In genomic region chr14:24313912-24314311, GRCh38 we compare ENCODE assay signal across 12 cellular contexts. TPM values are rescaled to one million over a fixed set of nuclear protein-coding genes. Genes with fewer than 3 reads are reported as not detected.
DNase-seq lines count a peak whose midpoint lies in the region; ATAC-seq and TF ChIP-seq lines count a peak whose summit lies in the region.
"Had no signal": no experiment of that assay in that cellular context is flagged by ENCODE, and none has a peak within 500 bp of the region (broad histone marks: within the 10 kb centered on the region; RNA-seq: fewer than 3 reads in every experiment).

No MANE protein-coding gene starts in this region.

- H3K79me2 ChIP-seq in Loucy (ENCODE audit: insufficient read depth, low read length), result no peaks in the 10 kb centered on the region
- no peaks in the 10 kb centered on the region for H3K79me2 ChIP-seq in neural progenitor cell (ENCODE audit: low read depth)

- H3K27me3 ChIP-seq in CD4-positive, alpha-beta memory T cell (ENCODE audit: insufficient read depth, low read length), result no peaks in the 10 kb centered on the region
- H3K27me3 ChIP-seq in Loucy (ENCODE audit: insufficient read depth, low read length, poor library complexity, severe bottlenecking) (no peaks in the 10 kb centered on the region), neural progenitor cell (peaks cover 21% of the 10 kb centered on the region)

- H3K36me3 Mint-ChIP-seq in CD4-positive, alpha-beta memory T cell, result peaks cover 0 to 5% of the 10 kb centered on the region in 2 donors
- peaks cover 7% of the 10 kb centered on the region for H3K36me3 Mint-ChIP-seq in activated T-helper 17 cell treated with anti-CD3 and anti-CD28 coated beads, Interleukin-2, amount 50 U/mL, for 72 hours (ENCODE audit: low read depth)
- H3K36me3 Mint-ChIP-seq in neural progenitor cell, result peaks cover 2% of the 10 kb centered on the region

- H3K9ac ChIP-seq in Loucy (ENCODE audit: low read depth, low read length, poor library complexity, severe bottlenecking) (peak overlapping the region; percentile 57), neural progenitor cell (no peak overlapping the region)

- POLR2A ChIA-PET in CD4-positive, alpha-beta memory T cell (lab: Charles Lee; ENCODE audit: partially characterized antibody), result interaction anchor here (0.8 to 8.5 kb wide), 11 partner anchors 11 to 152 kb away, joined by 3 to 108 read pairs (median 8); partner anchors contain the start of genes CBLN3, DHRS1, IRF9 and KHNYN

- no peaks in the 10 kb centered on the region for H3K36me3 ChIP-seq in CD4-positive, alpha-beta memory T cell (ENCODE audit: insufficient read depth, low read length)
- no peaks in the 10 kb centered on the region for H3K36me3 ChIP-seq in Loucy (ENCODE audit: insufficient read depth, low read length)
- no peaks in the 10 kb centered on the region for H3K36me3 ChIP-seq in neural progenitor cell

- H2AFZ ChIP-seq in Loucy (ENCODE audit: low read length) (no peak overlapping the region), neural progenitor cell (replicated peaks) (no peak overlapping the region)

- peak overlapping the region; percentile 72 for H3K27ac ChIP-seq in CD4-positive, alpha-beta memory T cell (ENCODE audit: low read depth, low read length)
- H3K27ac ChIP-seq in neural progenitor cell, result no peak overlapping the region

- intact Hi-C loops in CD4-positive, alpha-beta memory T cell (cut with micrococcal nuclease), result loop anchor here (5.0 kb wide), 1 partner anchor 118 kb away; no protein-coding TSS in a partner anchor

- H3K4me1 Mint-ChIP-seq in CD4-positive, alpha-beta memory T cell, result peaks cover 54 to 73% (median 62%) of the 10 kb centered on the region in 4 donors
- peaks cover 49% of the 10 kb centered on the region for H3K4me1 Mint-ChIP-seq in activated T-helper 17 cell treated with anti-CD3 and anti-CD28 coated beads, Interleukin-2, amount 50 U/mL, for 72 hours
- no peaks in the 10 kb centered on the region for H3K4me1 Mint-ChIP-seq in neural progenitor cell
- H3K4me1 Mint-ChIP-seq: mesothelial cell of epicardium had no signal

- H3K4me1 ChIP-seq in CD4-positive, alpha-beta memory T cell (ENCODE audit: insufficient read depth, low read length), result peaks cover 59% of the 10 kb centered on the region
- H3K4me1 ChIP-seq in Loucy (ENCODE audit: insufficient read depth, low read length, poor library complexity, severe bottlenecking) (peaks cover 24% of the 10 kb centered on the region), neural progenitor cell (no peaks in the 10 kb centered on the region)

- H3K4me2 ChIP-seq in Loucy (ENCODE audit: low read depth, low read length, poor library complexity, severe bottlenecking) (peak overlapping the region; percentile 65), neural progenitor cell (no peak overlapping the region)

- H3K27me3 Mint-ChIP-seq in CD4-positive, alpha-beta memory T cell, result no peaks in the 10 kb centered on the region
- no peaks in the 10 kb centered on the region for H3K27me3 Mint-ChIP-seq in activated T-helper 17 cell treated with anti-CD3 and anti-CD28 coated beads, Interleukin-2, amount 50 U/mL, for 72 hours
- peaks cover 7% of the 10 kb centered on the region for H3K27me3 Mint-ChIP-seq in neural progenitor cell (ENCODE audit: insufficient read depth, low read depth)

- H3K9me3 ChIP-seq in CD4-positive, alpha-beta memory T cell (ENCODE audit: control insufficient read depth in 1 of 2, low read length in 2 of 2), result no peaks in the 10 kb centered on the region
- H3K9me3 ChIP-seq in Loucy (ENCODE audit: insufficient read depth, low read depth, low read length) (no peaks in the 10 kb centered on the region), neural progenitor cell (ENCODE audit: low read depth) (no peaks in the 10 kb centered on the region)

- CTCF ChIA-PET in CD4-positive, alpha-beta memory T cell (lab: Charles Lee; ENCODE audit: partially characterized antibody), result interaction anchor here (0.9 to 18.5 kb wide), 6 partner anchors 15 to 128 kb away, joined by 3 to 556 read pairs (median 79); partner anchors contain the start of genes ADCY4, DHRS1, NOP9 and RIPK3

- peak overlapping the region in 1 of 2 donors; percentile 38 for H3K4me3 ChIP-seq in CD4-positive, alpha-beta memory T cell (ENCODE audit: low read length in 2 of 2)
- H3K4me3 ChIP-seq in Loucy (ENCODE audit: low read length, poor library complexity, severe bottlenecking) (peak overlapping the region; percentile 23), neural progenitor cell (no peak overlapping the region)

- peak overlapping the region in 7 of 8 donors; percentile 71 to 94 (median 87) for H3K4me3 Mint-ChIP-seq in CD4-positive, alpha-beta memory T cell
- H3K4me3 Mint-ChIP-seq in activated T-helper 17 cell treated with anti-CD3 and anti-CD28 coated beads, Interleukin-2, amount 50 U/mL, for 72 hours, result peak overlapping the region; percentile 87
- H3K4me3 Mint-ChIP-seq in neural progenitor cell, result no peak overlapping the region
- H3K4me3 Mint-ChIP-seq: mesothelial cell of epicardium had no signal

- H4K20me1 ChIP-seq in Loucy (ENCODE audit: insufficient read depth, low read length, poor library complexity, severe bottlenecking) (no peaks in the 10 kb centered on the region), neural progenitor cell (ENCODE audit: low read depth) (no peaks in the 10 kb centered on the region)

- no peak for ATAC-seq in activated T-helper 17 cell treated with anti-CD3 and anti-CD28 coated beads, Interleukin-2, amount 50 U/mL, for 72 hours (replicated peaks)
- ATAC-seq in omental fat pad (ENCODE audit: low FRiP score), result no peak

- H3F3A ChIP-seq in Loucy (ENCODE audit: low read depth), result no peaks in the 10 kb centered on the region
- H3F3A ChIP-seq in neural progenitor cell (ENCODE audit: low read depth), result no peaks in the 10 kb centered on the region

- peaks cover 0 to 1% (median 0%) of the 10 kb centered on the region in 8 donors for H3K9me3 Mint-ChIP-seq in CD4-positive, alpha-beta memory T cell
- H3K9me3 Mint-ChIP-seq in activated T-helper 17 cell treated with anti-CD3 and anti-CD28 coated beads, Interleukin-2, amount 50 U/mL, for 72 hours, result no peaks in the 10 kb centered on the region
- no peaks in the 10 kb centered on the region for H3K9me3 Mint-ChIP-seq in neural progenitor cell
- H3K9me3 Mint-ChIP-seq: mesothelial cell of epicardium had no signal

- H3K9me2 ChIP-seq in Loucy (replicated peaks; ENCODE audit: low read depth, low read length), result no peaks in the 10 kb centered on the region

- TF ChIP-seq CTCF in Loucy (conservative IDR thresholded peaks at IDR 0.05; ENCODE audit: low read length) (no peak), neural progenitor cell (IDR thresholded peaks at IDR 0.05) (no peak), omental fat pad (IDR thresholded peaks at IDR 0.05) (no peak)

- H3K27ac Mint-ChIP-seq in CD4-positive, alpha-beta memory T cell, result peak overlapping the region; percentile 85 to 97 (median 90)
- H3K27ac Mint-ChIP-seq in activated T-helper 17 cell treated with anti-CD3 and anti-CD28 coated beads, Interleukin-2, amount 50 U/mL, for 72 hours, result peak overlapping the region; percentile 86
- H3K27ac Mint-ChIP-seq in neural progenitor cell, result peak overlapping the region; percentile 13
- H3K27ac Mint-ChIP-seq: mesothelial cell of epicardium had no signal

- no peak for DNase-seq in CD4-positive, alpha-beta memory T cell
- DNase-seq in neural progenitor cell (ENCODE audit: low spot score), result no peak
- no peak for DNase-seq in omental fat pad (ENCODE audit: low spot score)
- DNase-seq in HPDE6-E6E7 (ENCODE audit: extremely low spot score), result no peak
- DNase-seq in T1000 (lab: John Stamatoyannopoulos, UW), result no peak
- DNase-seq: NCI-H226; stimulated activated CD4-positive, alpha-beta T cell treated with anti-CD3 and anti-CD28 coated beads, Interleukin-2, amount 100 ng/mL, for 48 hours had no signal

RNA-seq across cellular contexts. Expression of gene LTB4R, which starts 2.6 kb away (rescaled TPM):
- 10 to 100 TPM; 19.5 to 20.0 TPM for total RNA-seq in CD4-positive, alpha-beta memory T cell
- polyA plus RNA-seq in CD4-positive, alpha-beta memory T cell, result 10 to 100 TPM in 1 of 2 donors, 1 to 10 TPM in 1; 9.6 to 10.6 TPM
- 10 to 100 TPM; 11.6 to 21.4 TPM for total RNA-seq in activated T-helper 17 cell treated with anti-CD3 and anti-CD28 coated beads, Interleukin-2, amount 50 U/mL, for 72 hours
- total RNA-seq in neural progenitor cell (ENCODE audit: low replicate concordance) (1.9 and 4.6 TPM in 2 replicates), omental fat pad (10 to 100 TPM in 3 of 4 donors, 1 to 10 TPM in 1; 5.0 to 16.7 (median 12.6) TPM)

RNA-seq across cellular contexts. Expression of gene LTB4R2, which starts 4.0 kb away (rescaled TPM):
- 10 to 100 TPM; 18.0 to 18.8 TPM for total RNA-seq in CD4-positive, alpha-beta memory T cell
- 1 to 10 TPM; 2.3 to 3.2 TPM for polyA plus RNA-seq in CD4-positive, alpha-beta memory T cell
- total RNA-seq in activated T-helper 17 cell treated with anti-CD3 and anti-CD28 coated beads, Interleukin-2, amount 50 U/mL, for 72 hours, result 10 to 100 TPM in 1 of 2 donors, 1 to 10 TPM in 1; 8.7 to 13.5 TPM
- total RNA-seq in neural progenitor cell (ENCODE audit: low replicate concordance) (1.8 and 9.0 TPM in 2 replicates), omental fat pad (1 to 10 TPM; 4.7 to 9.0 (median 7.9) TPM)

RNA-seq across cellular contexts. Expression of gene CIDEB, which starts 6.1 kb away (rescaled TPM):
- 10 to 100 TPM; 22.3 to 26.0 TPM for total RNA-seq in CD4-positive, alpha-beta memory T cell
- 10 to 100 TPM; 17.2 to 24.3 TPM for polyA plus RNA-seq in CD4-positive, alpha-beta memory T cell
- 10 to 100 TPM; 14.9 to 28.1 TPM for total RNA-seq in activated T-helper 17 cell treated with anti-CD3 and anti-CD28 coated beads, Interleukin-2, amount 50 U/mL, for 72 hours
- total RNA-seq in neural progenitor cell (ENCODE audit: low replicate concordance) (0.12 TPM in 1 of 2 replicates, not detected in the other), omental fat pad (10 to 100 TPM in 3 of 4 donors, 1 to 10 TPM in 1; 9.1 to 23.8 (median 14.3) TPM)
- total RNA-seq: M059J, mesothelial cell of epicardium, RPMI7951 had no signal

RNA-seq across cellular contexts. Expression of gene NOP9, which starts 14.3 kb away (rescaled TPM):
- 10 to 100 TPM; 23.1 to 28.1 TPM for total RNA-seq in CD4-positive, alpha-beta memory T cell
- polyA plus RNA-seq in CD4-positive, alpha-beta memory T cell, result 1 to 10 TPM in 1 of 2 donors, under 1 TPM in 1; 0.83 to 1.6 TPM
- 10 to 100 TPM; 21.2 to 42.2 TPM for total RNA-seq in activated T-helper 17 cell treated with anti-CD3 and anti-CD28 coated beads, Interleukin-2, amount 50 U/mL, for 72 hours
- total RNA-seq in neural progenitor cell (ENCODE audit: low replicate concordance) (14.8 and 24.7 TPM in 2 replicates), omental fat pad (10 to 100 TPM; 13.9 to 22.2 (median 17.8) TPM)

RNA-seq across cellular contexts. Expression of gene DHRS1, which starts 14.3 kb away (rescaled TPM):
- total RNA-seq in CD4-positive, alpha-beta memory T cell, result 10 to 100 TPM; 37.6 to 38.6 TPM
- polyA plus RNA-seq in CD4-positive, alpha-beta memory T cell, result 10 to 100 TPM; 31.4 to 32.9 TPM
- total RNA-seq in activated T-helper 17 cell treated with anti-CD3 and anti-CD28 coated beads, Interleukin-2, amount 50 U/mL, for 72 hours, result 10 to 100 TPM; 12.6 to 14.2 TPM
- total RNA-seq in neural progenitor cell (ENCODE audit: low replicate concordance), result 19.7 and 27.4 TPM in 2 replicates
- 10 to 100 TPM; 14.3 to 42.5 (median 23.7) TPM for total RNA-seq in omental fat pad

Comparison
In these comparisons a context has a peak if more than half of its experiments do, and no peak if none do; other contexts are left out.
1. H3K27ac Mint-ChIP-seq: peak in every context shown above with its lines; median percentile 90 in CD4-positive, alpha-beta memory T cell; 86 in activated T-helper 17 cell treated with anti-CD3 and anti-CD28 coated beads, Interleukin-2, amount 50 U/mL, for 72 hours; 13 in neural progenitor cell.